ENCODE assay signal across 6 cellular contexts in genomic region chr5:154676508-154676907, GRCh38.
"Had no signal": no experiment of that assay in that cellular context is flagged by ENCODE, and none has a peak within 500 bp of the region (broad histone marks: within the 10 kb centered on the region; RNA-seq: fewer than 3 reads in every experiment).

No MANE protein-coding gene starts in this region.

- DNase-seq: IMR-90, KBM-7, KG1 had no signal

- ATAC-seq: HepG2 had no signal

- FAIRE-seq: HepG2, HTR-8/SVneo had no signal

- H3K27ac ChIP-seq: HL-60 had no signal
